In genomic region chr4:111323496-111323895, GRCh38 we compare ENCODE assay signal across 16 cellular contexts.
A peak's percentile ranks its signal among the peaks of the same experiment; 100 is the strongest.
DNase-seq lines count a peak whose midpoint lies in the region; ATAC-seq, FAIRE-seq and TF ChIP-seq lines count a peak whose summit lies in the region.
"Had no signal": no experiment of that assay in that cellular context is flagged by ENCODE, and none has a peak within 500 bp of the region (broad histone marks: within the 10 kb centered on the region; RNA-seq: fewer than 3 reads in every experiment).

No MANE protein-coding gene starts in this region.

- no peak overlapping the region for H3K9ac ChIP-seq in adipocyte (ENCODE audit: low read length)

- TF ChIP-seq POLR2A in H54 (IDR thresholded peaks at IDR 0.05; ENCODE audit: low read depth, low read length): no peak

- H3K27me3 ChIP-seq in adipocyte (replicated peaks; ENCODE audit: control insufficient read depth, insufficient read depth, low read length): no peaks in the 10 kb centered on the region
- H3K27me3 ChIP-seq: body of pancreas, spleen, suprapubic skin had no signal

- DNase-seq in H54 (ENCODE audit: insufficient read length, low spot score) (no peak), adipocyte (ENCODE audit: low read depth) (peak; percentile 73), fibroblast of villous mesenchyme (ENCODE audit: low read depth) (peak; percentile 22), stromal cell of bone marrow (ENCODE audit: low read depth) (peak; percentile 40), middle frontal gyrus (ENCODE audit: extremely low spot score, low spot score) (no peak), NCI-H2107 (lab: John Stamatoyannopoulos, UW) (no peak)
- no peak for DNase-seq in activated effector memory CD4-positive, alpha-beta T cell treated with Interleukin-2 at 50 U/mL for 16 hours
- DNase-seq: activated CD4-positive, alpha-beta T cell treated with anti-CD3 and anti-CD28 coated beads, Interleukin-2, amount 10 ng/mL, durations not matched to agents 24 days and 14 days; body of pancreas; left ventricle myocardium superior; NCI-H345; PC-9; spleen had no signal

- peak; percentile 66 for FAIRE-seq in H54 (lab: Jason Lieb, UNC)
- FAIRE-seq: D721Med had no signal

- TF ChIP-seq CTCF in fibroblast of villous mesenchyme (IDR thresholded peaks at IDR 0.05; ENCODE audit: insufficient read depth, low read depth, low read length): no peak

- no peaks in the 10 kb centered on the region for H3K36me3 ChIP-seq in adipocyte (ENCODE audit: control insufficient read depth, insufficient read depth, low read length, severe bottlenecking)
- H3K36me3 ChIP-seq: spleen, suprapubic skin had no signal

- no peak for ATAC-seq in GM21737 (IDR thresholded peaks at IDR 0.05; ENCODE audit: unreplicated experiment)
- ATAC-seq: body of pancreas, left ventricle myocardium superior had no signal

- H3K4me1 ChIP-seq in adipocyte (ENCODE audit: control insufficient read depth, insufficient read depth, low read length): no peaks in the 10 kb centered on the region
- H3K4me1 ChIP-seq: body of pancreas, spleen, suprapubic skin had no signal

- H3K9me3 ChIP-seq in adipocyte (ENCODE audit: control insufficient read depth, low read length): no peaks in the 10 kb centered on the region
- H3K9me3 ChIP-seq: body of pancreas, spleen, suprapubic skin had no signal

- H3K4me3 ChIP-seq in adipocyte (ENCODE audit: low read length): peak overlapping the region; percentile 39
- no peak overlapping the region for H3K4me3 ChIP-seq in fibroblast of villous mesenchyme (ENCODE audit: low read depth, low read length)
- H3K4me3 ChIP-seq: body of pancreas, PC-9, spleen, suprapubic skin had no signal

Comparison
In these comparisons a context has a peak if more than half of its experiments do, and no peak if none do; other contexts are left out.
1. DNase-seq: peak in adipocyte (single experiment), fibroblast of villous mesenchyme (single experiment) and stromal cell of bone marrow (single experiment); none in H54 (single experiment), middle frontal gyrus (single experiment), activated effector memory CD4-positive, alpha-beta T cell treated with Interleukin-2 at 50 U/mL for 16 hours (single experiment) and NCI-H2107 (single experiment).